ENCODE assay signal across 11 cellular contexts in the genomic region with DNA sequence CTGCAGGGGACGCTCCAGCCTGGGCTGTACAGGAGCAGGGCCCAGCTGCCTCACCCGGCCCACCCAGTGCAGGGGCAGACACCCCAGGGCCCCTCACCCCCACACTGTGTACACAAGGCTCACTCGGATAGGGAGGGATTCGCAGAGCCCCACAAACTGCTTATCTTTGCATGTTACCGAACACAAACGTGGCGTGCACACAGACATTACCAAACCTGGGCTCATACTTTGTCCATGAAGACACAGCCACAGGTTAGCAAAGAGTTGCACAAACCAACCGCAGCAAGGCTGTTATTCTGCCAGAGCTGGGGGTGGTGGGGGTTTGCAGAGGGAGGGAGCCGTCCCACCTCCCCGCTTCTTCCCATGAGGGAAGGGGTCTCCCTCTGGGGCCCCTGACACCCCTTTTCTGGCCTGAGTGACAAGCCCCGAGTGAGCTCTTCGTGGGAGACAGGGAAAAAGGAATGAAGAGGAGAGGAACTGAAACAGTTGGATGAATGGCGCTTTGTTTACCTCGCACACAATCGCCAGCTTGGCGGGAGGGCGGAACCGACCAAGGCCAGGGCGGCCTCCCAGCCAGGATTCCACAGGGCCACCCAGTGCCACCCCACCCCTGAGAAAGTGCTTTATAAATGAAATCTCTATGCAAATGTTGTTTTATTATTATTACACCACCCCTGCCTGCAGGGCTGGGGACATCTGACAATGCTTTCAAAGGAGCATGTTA. TPM values are rescaled to one million over a fixed set of nuclear protein-coding genes. Genes with fewer than 3 reads are reported as not detected.
DNase-seq lines count a peak whose midpoint lies in the region; ATAC-seq and TF ChIP-seq lines count a peak whose summit lies in the region.
"Had no signal": no experiment of that assay in that cellular context is flagged by ENCODE, and none has a peak within 500 bp of the region (broad histone marks: within the 10 kb centered on the region; RNA-seq: fewer than 3 reads in every experiment).

No MANE protein-coding gene starts in this region.

- TF ChIP-seq POLR2A in heart left ventricle (IDR thresholded peaks at IDR 0.05), result no peak

- peak overlapping the region; percentile 43 to 53 for H3K9ac ChIP-seq in colonic mucosa (ENCODE audit: low read depth in 2 of 2, low read length in 2 of 2)

- no peaks in the 10 kb centered on the region for H3K9me3 ChIP-seq in right cardiac atrium (ENCODE audit: control insufficient read depth, low read length)
- no peaks in the 10 kb centered on the region for H3K9me3 ChIP-seq in heart left ventricle
- no peaks in the 10 kb centered on the region for H3K9me3 ChIP-seq in colonic mucosa

- H3K4me1 ChIP-seq in right cardiac atrium (ENCODE audit: control insufficient read depth, insufficient read depth, low read length) (no peaks in the 10 kb centered on the region), heart left ventricle (peaks cover 0 to 6% (median 0%) of the 10 kb centered on the region in 12 donors), colonic mucosa (peaks cover 7% of the 10 kb centered on the region)

- TF ChIP-seq CTCF in heart left ventricle (IDR thresholded peaks at IDR 0.05) (no peak), colonic mucosa (IDR thresholded peaks at IDR 0.05) (no peak)

- H3K27me3 ChIP-seq in right cardiac atrium (ENCODE audit: control insufficient read depth, insufficient read depth) (no peaks in the 10 kb centered on the region), heart left ventricle (no peaks in the 10 kb centered on the region), colonic mucosa (no peaks in the 10 kb centered on the region)

- H3K4me3 ChIP-seq in right cardiac atrium (ENCODE audit: low read length), result no peak overlapping the region
- H3K4me3 ChIP-seq in heart left ventricle, result no peak overlapping the region
- H3K4me3 ChIP-seq in colonic mucosa, result no peak overlapping the region

- H3K27ac ChIP-seq in right cardiac atrium (ENCODE audit: low read length) (no peak overlapping the region), heart left ventricle (peak overlapping the region in 1 of 12 donors; percentile 24), colonic mucosa (peak overlapping the region; percentile 66)

- no peaks in the 10 kb centered on the region for H3K36me3 ChIP-seq in heart left ventricle
- H3K36me3 ChIP-seq in colonic mucosa, result no peaks in the 10 kb centered on the region

- 81% methylated on average over 19 of the region's 19 CpGs for WGBS in right cardiac atrium
- 84 to 93% (median 90%) methylated on average over 13 to 19 of the region's 19 CpGs for WGBS in heart left ventricle, 4 donors

- ATAC-seq in right cardiac atrium (peak; percentile 44 to 47), heart left ventricle (no peak), GM18907 (IDR thresholded peaks at IDR 0.05; ENCODE audit: unreplicated experiment) (no peak), GM19455 (IDR thresholded peaks at IDR 0.05; ENCODE audit: unreplicated experiment) (no peak), GM18858 (IDR thresholded peaks at IDR 0.05; ENCODE audit: unreplicated experiment) (no peak)

- intact Hi-C loops in right cardiac atrium (cut with DNase I) (no loop called here), heart left ventricle (cut with DNase I) (no loop called here), colonic mucosa (cut with DNase I) (no loop called here)

- DNase-seq in right cardiac atrium (no peak), heart left ventricle (no peak), colonic mucosa (peak; percentile 85), midbrain (lab: John Stamatoyannopoulos, UW) (peak; percentile 80), NCI-H524 (lab: John Stamatoyannopoulos, UW) (no peak)
- DNase-seq: activated B cell treated with CpG ODN at 0.5 μM for 24 hours, NCI-H2029 had no signal

RNA-seq across cellular contexts. Expression of a gene that starts 0.4 kb away (rescaled TPM):
- total RNA-seq in right cardiac atrium (not detected), heart left ventricle (not detected), colonic mucosa (not detected)
- polyA plus RNA-seq in right cardiac atrium (not detected), heart left ventricle (not detected)
- total RNA-seq: activated B cell treated with CpG ODN at 0.5 μM for 24 hours, lung microvascular endothelial cell had no signal

RNA-seq across cellular contexts. Expression of a gene that starts 49.7 kb away (rescaled TPM):
- total RNA-seq in right cardiac atrium (10 to 100 TPM; 28.1 to 47.1 (median 38.4) TPM), heart left ventricle (100 to 1,000 TPM in 1 of 9 donors, 10 to 100 TPM in 8; 21.8 to 103 (median 37.5) TPM), colonic mucosa (10 to 100 TPM; 52.8 to 65.3 TPM)
- polyA plus RNA-seq in right cardiac atrium (31.9 TPM), heart left ventricle (10 to 100 TPM; 18.6 to 65.3 TPM)

Comparison
In these comparisons a context has a peak if more than half of its experiments do, and no peak if none do; other contexts are left out.
1. ATAC-seq: peak in right cardiac atrium (2 of 2); none in heart left ventricle (0 of 4), GM18907 (single experiment), GM19455 (single experiment) and GM18858 (single experiment).
2. DNase-seq: peak in colonic mucosa (single experiment) and midbrain (single experiment); none in right cardiac atrium (0 of 3), heart left ventricle (0 of 5) and NCI-H524 (0 of 2).